In the genomic region with DNA sequence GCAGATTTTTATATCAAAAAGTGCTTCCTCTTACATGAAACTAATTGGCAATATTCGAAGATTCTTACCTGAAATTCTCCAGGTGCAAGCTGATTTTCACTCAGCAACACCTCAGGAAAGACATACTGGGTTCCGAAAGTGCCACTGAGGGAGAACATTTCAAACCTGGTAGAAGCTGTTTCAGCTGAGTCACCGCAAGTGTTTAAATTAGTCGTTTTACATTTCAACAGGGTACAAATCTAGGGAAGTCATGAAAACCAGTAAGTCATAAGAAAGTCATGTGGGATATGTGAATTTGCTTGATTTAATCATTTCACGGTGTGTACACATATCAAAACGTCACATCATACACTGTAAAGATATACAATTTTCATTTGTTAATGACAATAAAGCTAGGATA, we compare ENCODE assay signal across 32 cellular contexts. TPM values are rescaled to one million over a fixed set of nuclear protein-coding genes. Genes with fewer than 3 reads are reported as not detected.
"Had no signal": no experiment of that assay in that cellular context is flagged by ENCODE, and none has a peak within 500 bp of the region (broad histone marks: within the 10 kb centered on the region; RNA-seq: fewer than 3 reads in every experiment).

No MANE protein-coding gene starts in this region.

- H3K4me1 ChIP-seq: esophagus muscularis mucosa, psoas muscle, right atrium auricular region, thyroid gland had no signal

- FAIRE-seq: frontal cortex, pancreas, TTC549 had no signal

- H3K9me3 Mint-ChIP-seq: activated CD4-positive, alpha-beta T cell treated with anti-CD3 and anti-CD28 coated beads, Interleukin-2, amount 10 ng/mL, durations not matched to agents 7 days and 5 days; activated CD8-positive, alpha-beta T cell treated with anti-CD3 and anti-CD28 coated beads for 36 hours; activated naive CD8-positive, alpha-beta T cell treated with anti-CD3 and anti-CD28 coated beads, Interleukin-2, amount 50 U/mL, for 24 hours; activated T-helper 1 cell treated with anti-CD3 and anti-CD28 coated beads, Interleukin-12 subunit alpha, Interleukin-12 subunit beta, Interleukin-2, Interleukin-4 antibody, amounts not matched to agents 30 ng/mL and 10 ng/mL and 1 ng/mL, durations not matched to agents 14 hours and 24 hours and 36 hours; brain; immature natural killer cell; nephron progenitor cell; stimulated activated naive CD8-positive, alpha-beta T cell treated with anti-CD3 and anti-CD28 coated beads, Interleukin-15, Interleukin-2, amounts not matched to agents 100 ng/mL and 50 ng/mL, for 24 hours had no signal

- ATAC-seq: activated CD8-positive, alpha-beta memory T cell treated with anti-CD3 and anti-CD28 coated beads, Interleukin-2, amount 10 ng/mL, durations not matched to agents 7 days and 5 days; activated CD8-positive, alpha-beta T cell treated with anti-CD3 and anti-CD28 coated beads for 36 hours; activated naive CD8-positive, alpha-beta T cell treated with anti-CD3 and anti-CD28 coated beads, Interleukin-2, amount 50 U/mL, for 24 hours; left ventricle myocardium superior; psoas muscle had no signal

- H3K36me3 Mint-ChIP-seq: activated CD8-positive, alpha-beta memory T cell treated with anti-CD3 and anti-CD28 coated beads, Interleukin-2, amount 10 ng/mL, durations not matched to agents 7 days and 5 days; brain; immature natural killer cell had no signal

- H3K4me3 Mint-ChIP-seq: activated CD4-positive, alpha-beta T cell treated with anti-CD3 and anti-CD28 coated beads, Interleukin-2, amount 10 ng/mL, durations not matched to agents 7 days and 5 days; activated CD8-positive, alpha-beta memory T cell treated with anti-CD3 and anti-CD28 coated beads, Interleukin-2, amount 10 ng/mL, durations not matched to agents 7 days and 5 days; activated CD8-positive, alpha-beta T cell treated with anti-CD3 and anti-CD28 coated beads for 36 hours; activated naive CD8-positive, alpha-beta T cell treated with anti-CD3 and anti-CD28 coated beads, Interleukin-2, amount 50 U/mL, for 24 hours; activated T-helper 1 cell treated with anti-CD3 and anti-CD28 coated beads, Interleukin-12 subunit alpha, Interleukin-12 subunit beta, Interleukin-2, Interleukin-4 antibody, amounts not matched to agents 30 ng/mL and 10 ng/mL and 1 ng/mL, durations not matched to agents 14 hours and 24 hours and 36 hours; brain; immature natural killer cell; nephron progenitor cell; stimulated activated naive CD8-positive, alpha-beta T cell treated with anti-CD3 and anti-CD28 coated beads, Interleukin-15, Interleukin-2, amounts not matched to agents 100 ng/mL and 50 ng/mL, for 24 hours had no signal

- H3K79me2 ChIP-seq: hepatocyte had no signal

- H3K27me3 ChIP-seq: esophagus muscularis mucosa, hepatocyte, pancreas, right atrium auricular region, thyroid gland had no signal

- H3K9me3 ChIP-seq: esophagus muscularis mucosa, pancreas, psoas muscle, right atrium auricular region, thyroid gland had no signal

- H3K4me1 Mint-ChIP-seq: activated naive CD8-positive, alpha-beta T cell treated with anti-CD3 and anti-CD28 coated beads, Interleukin-2, amount 50 U/mL, for 24 hours; brain; immature natural killer cell; nephron progenitor cell had no signal

- H2AFZ ChIP-seq: hepatocyte had no signal

- DNase-seq: activated CD4-positive, alpha-beta T cell treated with anti-CD3 and anti-CD28 coated beads, Interleukin-2, amount 10 ng/mL, durations not matched to agents 7 days and 5 days; activated CD4-positive, CD25-positive, alpha-beta regulatory T cell treated with anti-CD3 and anti-CD28 coated beads, Interleukin-2, amount 50 U/mL, for 72 hours; activated CD8-positive, alpha-beta memory T cell treated with anti-CD3 and anti-CD28 coated beads, Interleukin-2, amount 10 ng/mL, durations not matched to agents 7 days and 5 days; activated CD8-positive, alpha-beta T cell treated with anti-CD3 and anti-CD28 coated beads for 36 hours; activated gamma-delta T cell; activated naive CD4-positive, alpha-beta T cell treated with anti-CD3 and anti-CD28 coated beads, Interleukin-2, amount 50 U/mL, for 16 hours; activated naive CD8-positive, alpha-beta T cell treated with anti-CD3 and anti-CD28 coated beads, Interleukin-2, amount 50 U/mL, for 24 hours; activated T-cell treated with anti-CD3 and anti-CD28 coated beads for 4 hours; caudate nucleus; effector memory CD4-positive, alpha-beta T cell; glutamatergic neuron; immature natural killer cell; left ventricle myocardium superior; nephron progenitor cell; pancreas; psoas muscle; stimulated activated CD4-positive, alpha-beta T cell treated with anti-CD3 and anti-CD28 coated beads, Interleukin-1b, Interleukin-23, amount 100 ng/mL, for 48 hours; substantia nigra; thyroid gland; WERI-Rb-1 had no signal

- H3K27ac Mint-ChIP-seq: activated CD4-positive, alpha-beta T cell treated with anti-CD3 and anti-CD28 coated beads, Interleukin-2, amount 10 ng/mL, durations not matched to agents 7 days and 5 days; activated CD8-positive, alpha-beta memory T cell treated with anti-CD3 and anti-CD28 coated beads, Interleukin-2, amount 10 ng/mL, durations not matched to agents 7 days and 5 days; activated CD8-positive, alpha-beta T cell treated with anti-CD3 and anti-CD28 coated beads for 36 hours; activated naive CD8-positive, alpha-beta T cell treated with anti-CD3 and anti-CD28 coated beads, Interleukin-2, amount 50 U/mL, for 24 hours; activated T-helper 1 cell treated with anti-CD3 and anti-CD28 coated beads, Interleukin-12 subunit alpha, Interleukin-12 subunit beta, Interleukin-2, Interleukin-4 antibody, amounts not matched to agents 30 ng/mL and 10 ng/mL and 1 ng/mL, durations not matched to agents 14 hours and 24 hours and 36 hours; brain; immature natural killer cell; nephron progenitor cell; stimulated activated naive CD8-positive, alpha-beta T cell treated with anti-CD3 and anti-CD28 coated beads, Interleukin-15, Interleukin-2, amounts not matched to agents 100 ng/mL and 50 ng/mL, for 24 hours had no signal

- H3K4me2 ChIP-seq: hepatocyte had no signal

- H3K27ac ChIP-seq: esophagus muscularis mucosa, hepatocyte, psoas muscle, right atrium auricular region, thyroid gland, WERI-Rb-1 had no signal

- H3K4me3 ChIP-seq: esophagus muscularis mucosa, hepatocyte, pancreas, psoas muscle, right atrium auricular region, thyroid gland had no signal

- H3K36me3 ChIP-seq: esophagus muscularis mucosa, pancreas, right atrium auricular region, thyroid gland, WERI-Rb-1 had no signal

RNA-seq across cellular contexts. Expression of gene TAAR1, which starts 25.3 kb away (rescaled TPM):
- total RNA-seq: activated CD4-positive, alpha-beta T cell treated with anti-CD3 and anti-CD28 coated beads, Interleukin-2, amount 10 ng/mL, durations not matched to agents 7 days and 5 days; activated CD8-positive, alpha-beta memory T cell treated with anti-CD3 and anti-CD28 coated beads, Interleukin-2, amount 10 ng/mL, durations not matched to agents 7 days and 5 days; activated CD8-positive, alpha-beta T cell treated with anti-CD3 and anti-CD28 coated beads for 36 hours; activated T-helper 1 cell treated with anti-CD3 and anti-CD28 coated beads, Interleukin-12 subunit alpha, Interleukin-12 subunit beta, Interleukin-2, Interleukin-4 antibody, amounts not matched to agents 30 ng/mL and 10 ng/mL and 1 ng/mL, durations not matched to agents 14 hours and 24 hours and 36 hours; dermis microvascular lymphatic vessel endothelial cell; esophagus muscularis mucosa; frontal cortex; hepatocyte; left ventricle myocardium superior; mononuclear cell; myocyte; pancreas; psoas muscle; right atrium auricular region; thyroid gland; ureter had no signal
- polyA plus RNA-seq: hepatocyte, immature natural killer cell, psoas muscle had no signal

RNA-seq across cellular contexts. Expression of gene VNN1, which starts 29.6 kb away (rescaled TPM):
- total RNA-seq: activated CD4-positive, alpha-beta T cell treated with anti-CD3 and anti-CD28 coated beads, Interleukin-2, amount 10 ng/mL, durations not matched to agents 7 days and 5 days; activated CD8-positive, alpha-beta memory T cell treated with anti-CD3 and anti-CD28 coated beads, Interleukin-2, amount 10 ng/mL, durations not matched to agents 7 days and 5 days; activated CD8-positive, alpha-beta T cell treated with anti-CD3 and anti-CD28 coated beads for 36 hours; activated T-helper 1 cell treated with anti-CD3 and anti-CD28 coated beads, Interleukin-12 subunit alpha, Interleukin-12 subunit beta, Interleukin-2, Interleukin-4 antibody, amounts not matched to agents 30 ng/mL and 10 ng/mL and 1 ng/mL, durations not matched to agents 14 hours and 24 hours and 36 hours had no signal
